ENCODE assay signal across 20 cellular contexts in the genomic region with DNA sequence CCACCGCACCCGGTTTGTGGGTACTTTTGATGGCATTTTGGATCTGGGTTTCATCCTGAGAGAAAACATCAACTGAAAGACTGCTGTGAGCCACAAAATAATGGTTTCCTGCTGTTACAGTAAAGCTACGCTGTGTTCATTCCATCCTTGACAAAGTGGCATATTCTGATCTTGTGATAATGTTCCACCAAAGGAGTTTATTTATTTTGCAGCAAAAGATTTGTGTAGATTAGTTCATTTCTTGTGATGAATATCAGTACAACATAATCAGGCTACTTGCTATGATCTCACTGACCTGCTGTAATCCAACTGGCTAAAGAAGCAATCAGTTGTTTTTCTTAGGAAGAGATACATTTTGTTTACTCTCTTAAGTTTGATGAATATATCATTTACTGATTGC. TPM values are rescaled to one million over a fixed set of nuclear protein-coding genes. Genes with fewer than 3 reads are reported as not detected.
A peak's percentile ranks its signal among the peaks of the same experiment; 100 is the strongest.
DNase-seq lines count a peak whose midpoint lies in the region; ATAC-seq and TF ChIP-seq lines count a peak whose summit lies in the region.
"Had no signal": no experiment of that assay in that cellular context is flagged by ENCODE, and none has a peak within 500 bp of the region (broad histone marks: within the 10 kb centered on the region; RNA-seq: fewer than 3 reads in every experiment).

No MANE protein-coding gene starts in this region.

- no peaks in the 10 kb centered on the region for H3K27me3 ChIP-seq in PC-9 (ENCODE audit: insufficient read depth, low read depth)
- H3K27me3 ChIP-seq in esophagus muscularis mucosa: no peaks in the 10 kb centered on the region
- H3K27me3 ChIP-seq: BLaER1 had no signal

- 48% methylated on average over 3 of the region's 3 CpGs for WGBS in esophagus muscularis mucosa

- H3K4me3 ChIP-seq in HEK293 (ENCODE audit: low read depth, low read length) (no peak overlapping the region), PC-9 (no peak overlapping the region), esophagus muscularis mucosa (no peak overlapping the region)
- H3K4me3 ChIP-seq: BLaER1 had no signal

- peak overlapping the region; percentile 72 for H3K27ac Mint-ChIP-seq in osteocyte (ENCODE audit: unreplicated experiment)
- H3K27ac Mint-ChIP-seq: CD14-positive monocyte; CD4-positive, alpha-beta memory T cell; IgD-negative memory B cell had no signal

- no peaks in the 10 kb centered on the region for H3K36me3 ChIP-seq in HEK293 (ENCODE audit: control insufficient read depth in 2 of 2, insufficient read depth in 1 of 2, low read length in 2 of 2)
- H3K36me3 ChIP-seq in PC-9 (ENCODE audit: low read depth): no peaks in the 10 kb centered on the region
- H3K36me3 ChIP-seq in esophagus muscularis mucosa: no peaks in the 10 kb centered on the region
- H3K36me3 ChIP-seq: BLaER1 had no signal

- no peaks in the 10 kb centered on the region for H3K79me2 ChIP-seq in PC-9 (ENCODE audit: low read depth)

- no peak overlapping the region for H2AFZ ChIP-seq in PC-9

- TF ChIP-seq CTCF in HEK293 (tag by site-specific recombination; IDR thresholded peaks at IDR 0.05): no peak
- no peak for TF ChIP-seq CTCF in osteocyte (IDR thresholded peaks at IDR 0.05)
- TF ChIP-seq CTCF in PC-9 (conservative IDR thresholded peaks at IDR 0.05): no peak
- TF ChIP-seq CTCF in esophagus muscularis mucosa (IDR thresholded peaks at IDR 0.05): no peak

- DNase-seq in EH (ENCODE audit: low read depth): peak; percentile 3
- DNase-seq in amniotic epithelial cell (ENCODE audit: low read depth): peak; percentile 21
- no peak for DNase-seq in osteocyte (ENCODE audit: extremely low spot score, unreplicated experiment)
- DNase-seq in NCI-H1417 treated with DMSO at 0.1 percent for 48 hours (lab: John Stamatoyannopoulos, UW): no peak
- no peak for DNase-seq in PC-9
- no peak for DNase-seq in esophagus muscularis mucosa (ENCODE audit: extremely low spot score)
- DNase-seq: ACHN; AML-193; CD4-positive, alpha-beta memory T cell; DMS153; DMS79; GF-D8; GOT3; H7; KG1 had no signal

- no peaks in the 10 kb centered on the region for H4K20me1 ChIP-seq in PC-9 (ENCODE audit: insufficient read depth)
- H4K20me1 ChIP-seq: BLaER1 had no signal

- BruUV-seq in PC-9 (replicated peaks; lab: Mats Ljungman, UMichigan): no TSS peak

- TF ChIP-seq POLR2A in esophagus muscularis mucosa (IDR thresholded peaks at IDR 0.05; ENCODE audit: low read depth): no peak

- H3K4me2 ChIP-seq in PC-9: no peak overlapping the region
- H3K4me2 ChIP-seq: BLaER1 had no signal

- intact Hi-C loops in PC-9 (cut with micrococcal nuclease; ENCODE audit: unreplicated experiment): no loop called here
- intact Hi-C loops in esophagus muscularis mucosa (cut with DNase I): no loop called here

- no peak for TF ChIP-seq EP300 in esophagus muscularis mucosa (IDR thresholded peaks at IDR 0.05)

- H3K4me1 ChIP-seq in HEK293 (ENCODE audit: control insufficient read depth, insufficient read depth, low read length) (peaks cover 4% of the 10 kb centered on the region; the same call in 1 of the 2 replicates), PC-9 (replicated peaks; ENCODE audit: insufficient read depth) (peaks cover 33% of the 10 kb centered on the region), esophagus muscularis mucosa (no peaks in the 10 kb centered on the region)

- no peaks in the 10 kb centered on the region for H3K9me2 ChIP-seq in PC-9 (ENCODE audit: insufficient read depth)

- peaks cover 27% of the 10 kb centered on the region for H3K4me1 Mint-ChIP-seq in osteocyte (ENCODE audit: unreplicated experiment)
- H3K4me1 Mint-ChIP-seq: CD14-positive monocyte; CD4-positive, alpha-beta memory T cell had no signal

- peaks cover 19% of the 10 kb centered on the region; the same call in 1 of the 2 replicates for H3F3A ChIP-seq in PC-9 (ENCODE audit: insufficient read depth, low read depth)

- POLR2A ChIA-PET in HEK293 (lab: Yijun Ruan, JAX): no interaction called here
- POLR2A ChIA-PET in PC-9 (lab: Charles Lee; ENCODE audit: unreplicated experiment): interaction anchor here (0.7 kb wide), 1 partner anchor 33 kb away, joined by 3 read pairs; no protein-coding TSS in a partner anchor

- no peaks in the 10 kb centered on the region for H3K9me3 Mint-ChIP-seq in osteocyte (ENCODE audit: unreplicated experiment)

- H3K27me3 Mint-ChIP-seq in osteocyte (ENCODE audit: unreplicated experiment): no peaks in the 10 kb centered on the region
- H3K27me3 Mint-ChIP-seq: IgD-negative memory B cell had no signal

- H3K9me3 ChIP-seq in HEK293 (ENCODE audit: control insufficient read depth, insufficient read depth, low read depth, low read length): no peaks in the 10 kb centered on the region
- no peaks in the 10 kb centered on the region for H3K9me3 ChIP-seq in PC-9 (ENCODE audit: insufficient read depth, low read depth)
- no peaks in the 10 kb centered on the region for H3K9me3 ChIP-seq in esophagus muscularis mucosa

- no peak for ATAC-seq in HG03135 (IDR thresholded peaks at IDR 0.05; ENCODE audit: unreplicated experiment)

- no peak overlapping the region for H3K4me3 Mint-ChIP-seq in osteocyte (ENCODE audit: unreplicated experiment)
- H3K4me3 Mint-ChIP-seq: CD14-positive monocyte; CD4-positive, alpha-beta memory T cell; IgD-negative memory B cell had no signal

- peaks cover 10% of the 10 kb centered on the region for H3K36me3 Mint-ChIP-seq in osteocyte (ENCODE audit: unreplicated experiment)
- H3K36me3 Mint-ChIP-seq: CD14-positive monocyte; CD4-positive, alpha-beta memory T cell; IgD-negative memory B cell had no signal

- CTCF ChIA-PET in HEK293 (lab: Yijun Ruan, JAX) (no interaction called here), PC-9 (lab: Charles Lee) (no interaction called here)

- no peak overlapping the region for H3K27ac ChIP-seq in HEK293 (ENCODE audit: extremely low read depth, low read depth, low read length)
- no peak overlapping the region for H3K27ac ChIP-seq in PC-9
- H3K27ac ChIP-seq in esophagus muscularis mucosa (replicated peaks in 1 of 4): no peak overlapping the region
- H3K27ac ChIP-seq: BLaER1 had no signal

TF ChIP-seq in HEK293, 187 proteins besides CTCF, POLR2A, EP300 and RAD21 (continues in another document):
- TF ChIP-seq TCF7L2 (IDR thresholded peaks at IDR 0.05; ENCODE audit: borderline replicate concordance, low read depth, low read length) (0 out of 2 replicates have a peak, but pooled peaks have one; percentile 20), GLI2 (tag by site-specific recombination; IDR thresholded peaks at IDR 0.05; ENCODE audit: borderline replicate concordance, low read depth) (no peak), ZNF335 (tag by site-specific recombination; conservative IDR thresholded peaks at IDR 0.05) (no peak), ZNF521 (tag by site-specific recombination; IDR thresholded peaks at IDR 0.05) (no peak)
- TF ChIP-seq, protein P1, sequence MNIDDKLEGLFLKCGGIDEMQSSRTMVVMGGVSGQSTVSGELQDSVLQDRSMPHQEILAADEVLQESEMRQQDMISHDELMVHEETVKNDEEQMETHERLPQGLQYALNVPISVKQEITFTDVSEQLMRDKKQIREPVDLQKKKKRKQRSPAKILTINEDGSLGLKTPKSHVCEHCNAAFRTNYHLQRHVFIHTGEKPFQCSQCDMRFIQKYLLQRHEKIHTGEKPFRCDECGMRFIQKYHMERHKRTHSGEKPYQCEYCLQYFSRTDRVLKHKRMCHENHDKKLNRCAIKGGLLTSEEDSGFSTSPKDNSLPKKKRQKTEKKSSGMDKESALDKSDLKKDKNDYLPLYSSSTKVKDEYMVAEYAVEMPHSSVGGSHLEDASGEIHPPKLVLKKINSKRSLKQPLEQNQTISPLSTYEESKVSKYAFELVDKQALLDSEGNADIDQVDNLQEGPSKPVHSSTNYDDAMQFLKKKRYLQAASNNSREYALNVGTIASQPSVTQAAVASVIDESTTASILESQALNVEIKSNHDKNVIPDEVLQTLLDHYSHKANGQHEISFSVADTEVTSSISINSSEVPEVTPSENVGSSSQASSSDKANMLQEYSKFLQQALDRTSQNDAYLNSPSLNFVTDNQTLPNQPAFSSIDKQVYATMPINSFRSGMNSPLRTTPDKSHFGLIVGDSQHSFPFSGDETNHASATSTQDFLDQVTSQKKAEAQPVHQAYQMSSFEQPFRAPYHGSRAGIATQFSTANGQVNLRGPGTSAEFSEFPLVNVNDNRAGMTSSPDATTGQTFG (tag by site-specific recombination; IDR thresholded peaks at IDR 0.05; ENCODE audit: borderline replicate concordance): no peak
- TF ChIP-seq, protein P2, sequence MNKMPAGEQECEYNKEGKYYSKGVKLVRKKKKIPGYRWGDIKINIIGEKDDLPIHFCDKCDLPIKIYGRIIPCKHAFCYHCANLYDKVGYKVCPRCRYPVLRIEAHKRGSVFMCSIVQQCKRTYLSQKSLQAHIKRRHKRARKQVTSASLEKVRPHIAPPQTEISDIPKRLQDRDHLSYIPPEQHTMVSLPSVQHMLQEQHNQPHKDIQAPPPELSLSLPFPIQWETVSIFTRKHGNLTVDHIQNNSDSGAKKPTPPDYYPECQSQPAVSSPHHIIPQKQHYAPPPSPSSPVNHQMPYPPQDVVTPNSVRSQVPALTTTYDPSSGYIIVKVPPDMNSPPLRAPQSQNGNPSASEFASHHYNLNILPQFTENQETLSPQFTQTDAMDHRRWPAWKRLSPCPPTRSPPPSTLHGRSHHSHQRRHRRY (tag by site-specific recombination; IDR thresholded peaks at IDR 0.05): no peak

RNA-seq across cellular contexts. Expression of a gene that starts 45.0 kb away (rescaled TPM):
- total RNA-seq in osteocyte (425 and 433 TPM in 2 replicates), PC-9 (2021) (328 and 367 TPM in 2 replicates), esophagus muscularis mucosa (100 to 1,000 TPM; 219 to 381 (median 342) TPM)

RNA-seq across cellular contexts. Expression of a gene that starts 45.5 kb away (rescaled TPM):
- total RNA-seq in osteocyte (90.5 and 97.2 TPM in 2 replicates), PC-9 (2021) (60.7 and 68.9 TPM in 2 replicates), esophagus muscularis mucosa (100 to 1,000 TPM in 1 of 4 donors, 10 to 100 TPM in 3; 83.5 to 101 (median 90.9) TPM)

Comparison
In these comparisons a context has a peak if more than half of its experiments do, and no peak if none do; other contexts are left out.
1. DNase-seq: peak in EH (single experiment) and amniotic epithelial cell (single experiment); none in osteocyte (single experiment), NCI-H1417 treated with DMSO at 0.1 percent for 48 hours (single experiment), PC-9 (0 of 2) and esophagus muscularis mucosa (single experiment).